In genomic region chr2:204321910-204322765, GRCh38 we compare ENCODE assay signal across 12 cellular contexts.
DNase-seq lines count a peak whose midpoint lies in the region; ATAC-seq, FAIRE-seq and TF ChIP-seq lines count a peak whose summit lies in the region.
"Had no signal": no experiment of that assay in that cellular context is flagged by ENCODE, and none has a peak within 500 bp of the region (broad histone marks: within the 10 kb centered on the region; RNA-seq: fewer than 3 reads in every experiment).

No MANE protein-coding gene starts in this region.

- FAIRE-seq in HTR-8/SVneo (lab: Jason Lieb, UNC): no peak

- H3K79me2 ChIP-seq in parathyroid adenoma: no peaks in the 10 kb centered on the region

- H3K27me3 Mint-ChIP-seq in Calu3 (ENCODE audit: unreplicated experiment): no peaks in the 10 kb centered on the region
- H3K27me3 Mint-ChIP-seq in stimulated activated naive B cell treated with anti-CD40 and anti-IgM and Interleukin-4, amounts not matched to agents 10 μg/mL and 1 μg/mL and 100 μg/mL, for 72 hours: peaks cover 8 to 27% of the 10 kb centered on the region in 2 donors

- H3K4me1 Mint-ChIP-seq in Calu3 (ENCODE audit: low read depth, unreplicated experiment): peaks cover 22% of the 10 kb centered on the region
- no peaks in the 10 kb centered on the region for H3K4me1 Mint-ChIP-seq in stimulated activated naive B cell treated with anti-CD40 and anti-IgM and Interleukin-4, amounts not matched to agents 10 μg/mL and 1 μg/mL and 100 μg/mL, for 72 hours

- no peaks in the 10 kb centered on the region for H3K27me3 ChIP-seq in parathyroid adenoma (ENCODE audit: control insufficient read depth, insufficient read depth, low read length)
- H3K27me3 ChIP-seq: neutrophil had no signal

- H3K27ac Mint-ChIP-seq in Calu3 (ENCODE audit: unreplicated experiment): peak overlapping the region; percentile 1
- no peak overlapping the region for H3K27ac Mint-ChIP-seq in stimulated activated naive B cell treated with anti-CD40 and anti-IgM and Interleukin-4, amounts not matched to agents 10 μg/mL and 1 μg/mL and 100 μg/mL, for 72 hours
- H3K27ac Mint-ChIP-seq: CD4-positive, alpha-beta T cell had no signal

- H2AFZ ChIP-seq in parathyroid adenoma: peak overlapping the region; percentile 55

- no peaks in the 10 kb centered on the region for H3K36me3 ChIP-seq in parathyroid adenoma (ENCODE audit: control insufficient read depth, insufficient read depth, low read length)
- H3K36me3 ChIP-seq: neutrophil had no signal

- H3K9me3 ChIP-seq in parathyroid adenoma (ENCODE audit: control insufficient read depth, low read length): no peaks in the 10 kb centered on the region
- H3K9me3 ChIP-seq: neutrophil had no signal

- H3K9me3 Mint-ChIP-seq in Calu3 (ENCODE audit: low read depth, unreplicated experiment): no peaks in the 10 kb centered on the region
- no peaks in the 10 kb centered on the region for H3K9me3 Mint-ChIP-seq in stimulated activated naive B cell treated with anti-CD40 and anti-IgM and Interleukin-4, amounts not matched to agents 10 μg/mL and 1 μg/mL and 100 μg/mL, for 72 hours
- H3K9me3 Mint-ChIP-seq: CD4-positive, alpha-beta T cell had no signal

- CTCF ChIA-PET in Calu3 (lab: Charles Lee): interaction anchor here (0.7 kb wide), 1 partner anchor 62 kb away, joined by 3 read pairs; no protein-coding TSS in a partner anchor

- intact Hi-C loops in Calu3 (cut with micrococcal nuclease; ENCODE audit: unreplicated experiment): no loop called here

- BruUV-seq in Calu3 (replicated peaks; lab: Mats Ljungman, UMichigan): no TSS peak

- no peak overlapping the region for H3K9ac ChIP-seq in parathyroid adenoma

- peak overlapping the region; percentile 47 for H3K4me2 ChIP-seq in parathyroid adenoma (ENCODE audit: low read length)

- H3K36me3 Mint-ChIP-seq in Calu3 (ENCODE audit: insufficient read depth, unreplicated experiment): no peaks in the 10 kb centered on the region
- no peaks in the 10 kb centered on the region for H3K36me3 Mint-ChIP-seq in stimulated activated naive B cell treated with anti-CD40 and anti-IgM and Interleukin-4, amounts not matched to agents 10 μg/mL and 1 μg/mL and 100 μg/mL, for 72 hours

- no peak for ATAC-seq in GM18870 (IDR thresholded peaks at IDR 0.05; ENCODE audit: unreplicated experiment)
- ATAC-seq in stimulated activated naive B cell treated with anti-CD40 and anti-IgM and Interleukin-4, amounts not matched to agents 10 μg/mL and 1 μg/mL and 100 μg/mL, for 72 hours (replicated peaks): no peak

- DNase-seq in Calu3: peak; percentile 27
- peak; percentile 32 for DNase-seq in RPMI8226
- peak; percentile 27 for DNase-seq in fibroblast of peridontal ligament (ENCODE audit: extremely low read depth)
- DNase-seq in nucleus accumbens (lab: John Stamatoyannopoulos, UW): no peak
- DNase-seq in stimulated activated naive B cell treated with anti-CD40 and anti-IgM and Interleukin-4, amounts not matched to agents 10 μg/mL and 1 μg/mL and 100 μg/mL, for 72 hours: no peak
- no peak for DNase-seq in HTR-8/SVneo (ENCODE audit: insufficient read length, low spot score)
- DNase-seq: activated T-cell treated with anti-CD3 and anti-CD28 coated beads, Interleukin-2, amount 50 U/mL, for 1 hour; CD4-positive, alpha-beta T cell; NCI-H526 treated with DMSO at 0.1 percent for 48 hours had no signal

- H3K4me1 ChIP-seq in parathyroid adenoma: peaks cover 21% of the 10 kb centered on the region

- H3K27ac ChIP-seq in parathyroid adenoma: peak overlapping the region; percentile 83
- H3K27ac ChIP-seq: neutrophil had no signal

- H3K4me3 ChIP-seq in parathyroid adenoma (ENCODE audit: low read depth, low read length): peak overlapping the region; percentile 17

- TF ChIP-seq CTCF in Calu3 (IDR thresholded peaks at IDR 0.05; ENCODE audit: unreplicated experiment) (no peak), parathyroid adenoma (IDR thresholded peaks at IDR 0.05) (no peak)

- no peak overlapping the region for H3K4me3 Mint-ChIP-seq in Calu3 (ENCODE audit: low read depth, unreplicated experiment)
- H3K4me3 Mint-ChIP-seq in stimulated activated naive B cell treated with anti-CD40 and anti-IgM and Interleukin-4, amounts not matched to agents 10 μg/mL and 1 μg/mL and 100 μg/mL, for 72 hours: no peak overlapping the region
- H3K4me3 Mint-ChIP-seq: CD4-positive, alpha-beta T cell had no signal

Comparison
In these comparisons a context has a peak if more than half of its experiments do, and no peak if none do; other contexts are left out.
1. DNase-seq: peak in Calu3 (single experiment), RPMI8226 (single experiment) and fibroblast of peridontal ligament (single experiment); none in nucleus accumbens (0 of 56), stimulated activated naive B cell treated with anti-CD40 and anti-IgM and Interleukin-4, amounts not matched to agents 10 μg/mL and 1 μg/mL and 100 μg/mL, for 72 hours (single experiment) and HTR-8/SVneo (single experiment).